Comparison of ENCODE assay signal across 28 cellular contexts in the genomic region with DNA sequence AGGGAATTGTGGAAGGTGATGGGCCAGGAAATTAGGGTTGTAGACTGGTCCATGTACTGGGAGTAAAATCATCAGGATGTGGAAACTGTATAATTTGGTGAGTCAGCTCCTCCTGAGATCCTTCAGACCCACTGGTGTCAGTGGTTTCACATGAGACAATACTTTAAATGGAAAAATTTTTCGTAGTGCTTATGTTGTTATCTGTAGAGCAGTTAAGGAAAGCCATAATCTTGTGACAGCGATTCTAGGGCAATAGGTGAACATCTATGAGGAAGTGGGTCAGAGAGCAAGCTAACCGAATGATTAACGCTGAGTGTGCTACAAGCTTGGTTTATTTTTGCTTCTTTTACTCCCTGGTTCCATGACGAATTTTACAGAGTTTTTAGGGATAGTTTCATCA.
"Had no signal": no experiment of that assay in that cellular context is flagged by ENCODE, and none has a peak within 500 bp of the region (broad histone marks: within the 10 kb centered on the region; RNA-seq: fewer than 3 reads in every experiment).

No MANE protein-coding gene starts in this region.

- ATAC-seq: natural killer cell; stimulated activated memory B cell treated with anti-CD40 and anti-IgM and Interleukin-4, amounts not matched to agents 10 μg/mL and 1 μg/mL and 100 μg/mL, for 72 hours had no signal

- H3K27me3 ChIP-seq: sigmoid colon, stomach, suprapubic skin, tibial nerve had no signal

- H3K27ac ChIP-seq: left ventricle myocardium inferior, sigmoid colon, stomach, suprapubic skin, tibial nerve, VCaP had no signal

- H3K4me3 Mint-ChIP-seq: activated naive CD8-positive, alpha-beta T cell treated with anti-CD3 and anti-CD28 coated beads for 36 hours; activated T-cell treated with anti-CD3 and anti-CD28 coated beads, Interleukin-2, amount 50 U/mL, for 24 hours; dendritic cell treated with granulocyte-macrophage colony-stimulating factor and Interleukin-4, amounts not matched to agents 40 ng/mL and 50 ng/mL, for 4 days; immature natural killer cell; mesothelial cell of epicardium; natural killer cell; stimulated activated memory B cell treated with anti-CD40 and anti-IgM and Interleukin-4, amounts not matched to agents 10 μg/mL and 1 μg/mL and 100 μg/mL, for 72 hours; T-helper 1 cell treated with Interleukin-12 subunit alpha and Interleukin-12 subunit beta and Interleukin-4 antibody, amounts not matched to agents 30 μg/mL and 1 μg/mL, for 36 hours had no signal

- H3K4me3 ChIP-seq: left ventricle myocardium inferior, sigmoid colon, smooth muscle cell, stomach, suprapubic skin, tibial nerve had no signal

- H3K4me1 ChIP-seq: left ventricle myocardium inferior, sigmoid colon, stomach, suprapubic skin, tibial nerve had no signal

- H3K36me3 Mint-ChIP-seq: activated naive CD8-positive, alpha-beta T cell treated with anti-CD3 and anti-CD28 coated beads for 36 hours; immature natural killer cell; mesothelial cell of epicardium; natural killer cell; stimulated activated memory B cell treated with anti-CD40 and anti-IgM and Interleukin-4, amounts not matched to agents 10 μg/mL and 1 μg/mL and 100 μg/mL, for 72 hours had no signal

- FAIRE-seq: urothelium cell line had no signal

- H3K27ac Mint-ChIP-seq: activated naive CD8-positive, alpha-beta T cell treated with anti-CD3 and anti-CD28 coated beads for 36 hours; activated T-cell treated with anti-CD3 and anti-CD28 coated beads, Interleukin-2, amount 50 U/mL, for 24 hours; dendritic cell treated with granulocyte-macrophage colony-stimulating factor and Interleukin-4, amounts not matched to agents 40 ng/mL and 50 ng/mL, for 4 days; immature natural killer cell; mesothelial cell of epicardium; natural killer cell; progenitor cell of endocrine pancreas; stimulated activated memory B cell treated with anti-CD40 and anti-IgM and Interleukin-4, amounts not matched to agents 10 μg/mL and 1 μg/mL and 100 μg/mL, for 72 hours; T-helper 1 cell treated with Interleukin-12 subunit alpha and Interleukin-12 subunit beta and Interleukin-4 antibody, amounts not matched to agents 30 μg/mL and 1 μg/mL, for 36 hours had no signal

- H3K36me3 ChIP-seq: left ventricle myocardium inferior, sigmoid colon, stomach, suprapubic skin, tibial nerve had no signal

- H3K4me2 ChIP-seq: smooth muscle cell had no signal

- H3K9me3 ChIP-seq: sigmoid colon, suprapubic skin had no signal

- H3K27me3 Mint-ChIP-seq: activated naive CD8-positive, alpha-beta T cell treated with anti-CD3 and anti-CD28 coated beads for 36 hours; activated T-cell treated with anti-CD3 and anti-CD28 coated beads, Interleukin-2, amount 50 U/mL, for 24 hours; dendritic cell treated with granulocyte-macrophage colony-stimulating factor and Interleukin-4, amounts not matched to agents 40 ng/mL and 50 ng/mL, for 4 days; progenitor cell of endocrine pancreas; stimulated activated memory B cell treated with anti-CD40 and anti-IgM and Interleukin-4, amounts not matched to agents 10 μg/mL and 1 μg/mL and 100 μg/mL, for 72 hours had no signal

- DNase-seq: activated CD4-positive, alpha-beta T cell treated with anti-CD3 and anti-CD28 coated beads, Interleukin-2, amount 50 U/mL, for 1 hour; activated CD4-positive, CD25-positive, alpha-beta regulatory T cell treated with anti-CD3 and anti-CD28 coated beads, Interleukin-2, amount 50 U/mL, for 72 hours; activated CD8-positive, alpha-beta memory T cell treated with anti-CD3 and anti-CD28 coated beads for 24 hours; activated CD8-positive, alpha-beta memory T cell treated with anti-CD3 and anti-CD28 coated beads, Interleukin-2, amount 50 U/mL, for 4 hours; activated naive CD4-positive, alpha-beta T cell treated with Interleukin-2 at 50 U/mL for 16 hours; activated naive CD8-positive, alpha-beta T cell treated with anti-CD3 and anti-CD28 coated beads for 36 hours; activated T-cell treated with anti-CD3 and anti-CD28 coated beads, Interleukin-2, amount 50 U/mL, for 24 hours; cerebellar nuclear complex; effector CD4-positive, alpha-beta T cell; foreskin melanocyte; immature natural killer cell; kidney glomerular epithelial cell; left ventricle myocardium inferior; natural killer cell; retina; sigmoid colon; stimulated activated CD4-positive, alpha-beta T cell treated with anti-CD3 and anti-CD28 coated beads, Interleukin-15, amount 100 ng/mL, for 24 hours; stomach had no signal

- H3K4me1 Mint-ChIP-seq: activated naive CD8-positive, alpha-beta T cell treated with anti-CD3 and anti-CD28 coated beads for 36 hours; immature natural killer cell; mesothelial cell of epicardium; natural killer cell; stimulated activated memory B cell treated with anti-CD40 and anti-IgM and Interleukin-4, amounts not matched to agents 10 μg/mL and 1 μg/mL and 100 μg/mL, for 72 hours had no signal
